19 cellular contexts compared by ENCODE assay signal in the genomic region with DNA sequence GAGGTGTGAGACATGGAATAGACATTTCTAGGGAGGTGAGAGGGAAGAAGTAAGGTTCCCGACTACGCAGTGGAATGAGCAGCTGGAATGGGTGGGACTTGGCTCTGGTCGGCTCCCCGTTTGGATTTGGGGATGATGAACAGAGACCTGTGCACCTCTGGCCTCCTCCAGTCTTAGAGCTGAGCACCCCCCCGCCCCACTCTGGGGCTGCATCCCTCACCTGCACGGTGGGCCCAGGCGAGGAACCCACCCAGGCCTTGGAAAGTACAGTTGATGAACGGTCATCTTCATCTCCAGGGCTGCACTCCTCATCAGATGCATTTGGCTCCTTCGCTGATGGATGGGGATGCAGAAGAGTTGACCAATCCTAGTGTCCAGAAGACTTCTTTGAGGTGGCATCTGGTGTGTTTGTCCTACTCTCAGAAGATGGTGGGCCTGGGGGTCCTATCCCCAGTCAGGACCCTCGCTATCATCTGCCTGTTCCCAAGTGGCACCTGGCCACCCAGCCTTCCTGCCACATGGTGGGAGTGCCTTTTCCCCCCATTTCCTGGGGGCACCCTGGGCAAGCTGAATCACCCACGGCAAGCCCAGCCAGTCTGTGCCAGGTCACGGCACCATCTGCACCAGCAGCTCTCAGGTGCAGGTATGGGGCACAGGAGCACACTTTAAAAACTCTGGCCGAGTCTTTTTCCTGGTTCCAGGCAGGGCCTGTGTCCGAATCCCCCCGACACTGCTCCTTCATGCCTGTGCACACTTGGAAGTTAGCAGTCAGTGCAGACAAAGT.
DNase-seq lines count a peak whose midpoint lies in the region; ATAC-seq, FAIRE-seq and TF ChIP-seq lines count a peak whose summit lies in the region.
"Had no signal": no experiment of that assay in that cellular context is flagged by ENCODE, and none has a peak within 500 bp of the region (broad histone marks: within the 10 kb centered on the region; RNA-seq: fewer than 3 reads in every experiment).

No MANE protein-coding gene starts in this region.

- H3K14ac ChIP-seq in mesenchymal stem cell (ENCODE audit: low read length in 2 of 2) = no peak overlapping the region

- H2BK120ac ChIP-seq in mesenchymal stem cell (ENCODE audit: low read depth, low read length) = no peak overlapping the region

- DNase-seq in bronchial epithelial cell (ENCODE audit: low read depth) = no peak
- no peak for DNase-seq in neural crest cell (ENCODE audit: low read depth, low spot score)
- peak; percentile 44 for DNase-seq in sigmoid colon
- DNase-seq in mesenchymal stem cell = no peak
- DNase-seq in smooth muscle cell (lab: John Stamatoyannopoulos, UW; ENCODE audit: unreplicated experiment) = no peak
- DNase-seq: C1 segment of cervical spinal cord; Calu3; CD4-positive, alpha-beta memory T cell; COR-L47; DMS153; DND-41; GOT3; HFFc6 had no signal

- no peaks in the 10 kb centered on the region for H3K36me3 Mint-ChIP-seq in neural crest cell (ENCODE audit: low read depth)
- H3K36me3 Mint-ChIP-seq: CD4-positive, alpha-beta memory T cell had no signal

- no peaks in the 10 kb centered on the region for H3F3A ChIP-seq in smooth muscle cell (ENCODE audit: low read depth)

- H4K8ac ChIP-seq in mesenchymal stem cell (ENCODE audit: low read length) = no peak overlapping the region

- H3K4ac ChIP-seq in mesenchymal stem cell (ENCODE audit: low read depth in 1 of 2, low read length in 2 of 2) = no peak overlapping the region

- no peaks in the 10 kb centered on the region for H3K79me2 ChIP-seq in smooth muscle cell (ENCODE audit: low read depth)

- H2BK15ac ChIP-seq in mesenchymal stem cell (ENCODE audit: low read depth, poor library complexity, severe bottlenecking) = no peak overlapping the region

- H3K4me1 Mint-ChIP-seq in neural crest cell = peaks cover 27% of the 10 kb centered on the region

- H3K27me3 ChIP-seq in bronchial epithelial cell (ENCODE audit: control insufficient read depth, insufficient read depth, low read length) (peaks cover 22% of the 10 kb centered on the region), sigmoid colon (peaks cover 5 to 58% (median 38%) of the 10 kb centered on the region in 3 donors), mesenchymal stem cell (ENCODE audit: control insufficient read depth in 1 of 2, insufficient read depth in 1 of 2, low read length in 2 of 2) (peaks cover 47 to 57% of the 10 kb centered on the region in 2 experiments), smooth muscle cell (ENCODE audit: low read depth) (peaks cover 53% of the 10 kb centered on the region)

- no peak overlapping the region for H3K9ac ChIP-seq in mesenchymal stem cell (ENCODE audit: low read length)
- H3K9ac ChIP-seq in smooth muscle cell (ENCODE audit: low read depth) = no peak overlapping the region

- no peak overlapping the region for H2AK5ac ChIP-seq in mesenchymal stem cell (ENCODE audit: low read length, severe bottlenecking)

- H4K20me1 ChIP-seq in smooth muscle cell (ENCODE audit: low read depth) = no peaks in the 10 kb centered on the region

- H2AFZ ChIP-seq in mesenchymal stem cell (ENCODE audit: low read depth, low read length) (no peak overlapping the region), smooth muscle cell (ENCODE audit: low read depth) (no peak overlapping the region)

- no peaks in the 10 kb centered on the region for H3K9me3 ChIP-seq in sigmoid colon
- no peaks in the 10 kb centered on the region for H3K9me3 ChIP-seq in mesenchymal stem cell (ENCODE audit: control insufficient read depth, low read length)
- no peaks in the 10 kb centered on the region for H3K9me3 ChIP-seq in smooth muscle cell (replicated peaks; ENCODE audit: low read depth)
- H3K9me3 ChIP-seq: HAP-1 had no signal

- H2BK5ac ChIP-seq in mesenchymal stem cell (ENCODE audit: low read depth, low read length, poor library complexity, severe bottlenecking) = no peak overlapping the region

- H2BK12ac ChIP-seq in mesenchymal stem cell (ENCODE audit: low read length in 2 of 2) = no peak overlapping the region

- no peaks in the 10 kb centered on the region for H3K79me1 ChIP-seq in mesenchymal stem cell (replicated peaks; ENCODE audit: low read length, poor library complexity, severe bottlenecking)

- no peak overlapping the region for H3K23ac ChIP-seq in mesenchymal stem cell (ENCODE audit: low read length in 2 of 2)

- no peak for TF ChIP-seq CTCF in bronchial epithelial cell (IDR thresholded peaks at IDR 0.05; ENCODE audit: insufficient read depth, low read length, severe bottlenecking)
- TF ChIP-seq CTCF in neural crest cell (conservative IDR thresholded peaks at IDR 0.05) = no peak
- no peak for TF ChIP-seq CTCF in sigmoid colon (IDR thresholded peaks at IDR 0.05)
- no peak for TF ChIP-seq CTCF in smooth muscle cell (IDR thresholded peaks at IDR 0.05; ENCODE audit: borderline replicate concordance, insufficient read depth, poor library complexity, severe bottlenecking)

- no peaks in the 10 kb centered on the region for H3K9me3 Mint-ChIP-seq in neural crest cell
- H3K9me3 Mint-ChIP-seq: CD4-positive, alpha-beta memory T cell; HFFc6 had no signal

- no peaks in the 10 kb centered on the region for H3K4me1 ChIP-seq in sigmoid colon
- H3K4me1 ChIP-seq in mesenchymal stem cell (ENCODE audit: control insufficient read depth, insufficient read depth, low read depth, low read length) = no peaks in the 10 kb centered on the region
- peaks cover 23% of the 10 kb centered on the region for H3K4me1 ChIP-seq in smooth muscle cell (ENCODE audit: low read depth)

- H3K36me3 ChIP-seq in bronchial epithelial cell (ENCODE audit: control insufficient read depth, insufficient read depth, low read length) = no peaks in the 10 kb centered on the region
- H3K36me3 ChIP-seq in sigmoid colon = no peaks in the 10 kb centered on the region
- no peaks in the 10 kb centered on the region for H3K36me3 ChIP-seq in mesenchymal stem cell (ENCODE audit: control insufficient read depth in 1 of 2, insufficient read depth in 2 of 2, low read depth in 1 of 2, low read length in 2 of 2)
- no peaks in the 10 kb centered on the region for H3K36me3 ChIP-seq in smooth muscle cell (ENCODE audit: low read depth)
- H3K36me3 ChIP-seq: HAP-1 had no signal

- no peak overlapping the region for H3K4me3 ChIP-seq in bronchial epithelial cell (ENCODE audit: low read depth, low read length)
- no peak overlapping the region for H3K4me3 ChIP-seq in sigmoid colon
- H3K4me3 ChIP-seq in mesenchymal stem cell (ENCODE audit: insufficient read depth in 1 of 2, low read depth in 1 of 2, low read length in 2 of 2) = no peak overlapping the region
- no peak overlapping the region for H3K4me3 ChIP-seq in smooth muscle cell
- H3K4me3 ChIP-seq: HAP-1 had no signal

- H3K27ac ChIP-seq in sigmoid colon (no peak overlapping the region), mesenchymal stem cell (ENCODE audit: low read length, poor library complexity, severe bottlenecking) (no peak overlapping the region), smooth muscle cell (ENCODE audit: low read depth) (no peak overlapping the region)

- intact Hi-C loops in sigmoid colon (cut with DNase I) = no loop called here

- TF ChIP-seq POLR2A in sigmoid colon (IDR thresholded peaks at IDR 0.05) = no peak

- no peak overlapping the region for H3K4me3 Mint-ChIP-seq in neural crest cell
- H3K4me3 Mint-ChIP-seq: CD4-positive, alpha-beta memory T cell; HFFc6 had no signal

- H3K4me2 ChIP-seq in mesenchymal stem cell (ENCODE audit: low read length, poor library complexity, severe bottlenecking) (no peak overlapping the region), smooth muscle cell (no peak overlapping the region)

- H3K18ac ChIP-seq in mesenchymal stem cell (ENCODE audit: low read depth in 1 of 2, low read length in 2 of 2) = no peak overlapping the region

- FAIRE-seq in bronchial epithelial cell (lab: Jason Lieb, UNC) = peak; percentile 50
- FAIRE-seq: G401.6, GM12892, GM19239, H54 had no signal

- H3K27me3 Mint-ChIP-seq in neural crest cell (ENCODE audit: low read depth) = peaks cover 50% of the 10 kb centered on the region

- 92% methylated on average over 15 of the region's 15 CpGs for WGBS in sigmoid colon, 2 donors
- 90% methylated on average over 15 of the region's 15 CpGs for WGBS in mesenchymal stem cell
- WGBS in smooth muscle cell (ENCODE audit: low lambda C conversion rate) = 90% methylated on average over 15 of the region's 15 CpGs

- TF ChIP-seq EP300 in sigmoid colon (IDR thresholded peaks at IDR 0.05) = no peak

- no peak overlapping the region for H4K91ac ChIP-seq in mesenchymal stem cell (ENCODE audit: low read length)

- H3K27ac Mint-ChIP-seq in neural crest cell (ENCODE audit: unreplicated experiment) = peak overlapping the region; percentile 75
- H3K27ac Mint-ChIP-seq: CD4-positive, alpha-beta memory T cell; HFFc6 had no signal

- no peak for ATAC-seq in GM21529 (IDR thresholded peaks at IDR 0.05; ENCODE audit: unreplicated experiment)
